8 cellular contexts compared by ENCODE assay signal in genomic region chr3:46866720-46867549, GRCh38. TPM values are rescaled to one million over a fixed set of nuclear protein-coding genes. Genes with fewer than 3 reads are reported as not detected.
A peak's percentile ranks its signal among the peaks of the same experiment; 100 is the strongest.
DNase-seq lines count a peak whose midpoint lies in the region; ATAC-seq and TF ChIP-seq lines count a peak whose summit lies in the region.

No MANE protein-coding gene starts in this region.

- no peaks in the 10 kb centered on the region for H3K79me2 ChIP-seq in OCI-LY7 (ENCODE audit: insufficient read depth, low read depth, low read length)

- no peaks in the 10 kb centered on the region for H3K4me1 ChIP-seq in OCI-LY7 (ENCODE audit: insufficient read depth, low read length, poor library complexity, severe bottlenecking)

- no peak for ATAC-seq in GM18861 (IDR thresholded peaks at IDR 0.05; ENCODE audit: unreplicated experiment)

- BruUV-seq in OCI-LY7 (replicated peaks; lab: Mats Ljungman, UMichigan), result no TSS peak

- no peaks in the 10 kb centered on the region for H3K9me2 ChIP-seq in OCI-LY7 (ENCODE audit: insufficient read depth, low read length)

- intact Hi-C loops in OCI-LY7 (cut with micrococcal nuclease; ENCODE audit: unreplicated experiment), result loop anchor here (1.0 to 2.0 kb wide), 3 partner anchors 28 to 504 kb away; no protein-coding TSS in a partner anchor

- POLR2A ChIA-PET in OCI-LY7 (lab: Charles Lee), result no interaction called here

- H3K36me3 ChIP-seq in OCI-LY7 (ENCODE audit: insufficient read depth, low read length), result no peaks in the 10 kb centered on the region

- H4K20me1 ChIP-seq in OCI-LY7 (ENCODE audit: insufficient read depth, low read length), result no peaks in the 10 kb centered on the region

- no peak overlapping the region for H3K27ac ChIP-seq in OCI-LY7 (ENCODE audit: low read depth, low read length, poor library complexity, severe bottlenecking)

- no peak overlapping the region for H3K4me2 ChIP-seq in OCI-LY7 (ENCODE audit: low read length)

- no peak overlapping the region for H2AFZ ChIP-seq in OCI-LY7 (ENCODE audit: low read length)

- CTCF ChIA-PET in OCI-LY7 (lab: Charles Lee; ENCODE audit: unreplicated experiment), result no interaction called here

- peak; percentile 95 for TF ChIP-seq CTCF in OCI-LY7 (conservative IDR thresholded peaks at IDR 0.05; ENCODE audit: low read length)

- DNase-seq in NCI-H82 (lab: John Stamatoyannopoulos, UW) (peak; percentile 74), NCI-H82 treated with DMSO at 0.1 percent for 48 hours (lab: John Stamatoyannopoulos, UW; ENCODE audit: unreplicated experiment) (no peak), OCI-LY7 (ENCODE audit: low spot score) (peak; percentile 69), activated T-helper 1 cell treated with Interleukin-2 at 50 U/mL for 16 hours (ENCODE audit: low read depth) (peak; percentile 61), fibroblast of peridontal ligament (ENCODE audit: extremely low read depth) (peak; percentile 46), occipital lobe (lab: John Stamatoyannopoulos, UW) (peak; percentile 15), superior temporal gyrus (ENCODE audit: extremely low spot score) (peak; percentile 83)

- no peak overlapping the region for H3K4me3 ChIP-seq in OCI-LY7 (ENCODE audit: low read depth, low read length, poor library complexity, severe bottlenecking)

- H3K9me3 ChIP-seq in OCI-LY7 (ENCODE audit: low read length), result no peaks in the 10 kb centered on the region

RNA-seq across cellular contexts. Expression of gene MYL3, which starts 3.7 kb away (rescaled TPM):
- total RNA-seq in OCI-LY7 (2014; rRNA removed; shearing (Covaris generic)), result not detected in 2 replicates
- total RNA-seq in OCI-LY7 (2022) (not detected in 2 replicates), occipital lobe (not detected)

RNA-seq across cellular contexts. Expression of gene PTH1R, which starts 10.6 kb away (rescaled TPM):
- total RNA-seq in OCI-LY7 (2014; rRNA removed; shearing (Covaris generic)), result not detected in 2 replicates
- total RNA-seq in OCI-LY7 (2022) (not detected in 2 replicates), occipital lobe (2.3 TPM)
